12 cellular contexts compared by ENCODE assay signal in the genomic region with DNA sequence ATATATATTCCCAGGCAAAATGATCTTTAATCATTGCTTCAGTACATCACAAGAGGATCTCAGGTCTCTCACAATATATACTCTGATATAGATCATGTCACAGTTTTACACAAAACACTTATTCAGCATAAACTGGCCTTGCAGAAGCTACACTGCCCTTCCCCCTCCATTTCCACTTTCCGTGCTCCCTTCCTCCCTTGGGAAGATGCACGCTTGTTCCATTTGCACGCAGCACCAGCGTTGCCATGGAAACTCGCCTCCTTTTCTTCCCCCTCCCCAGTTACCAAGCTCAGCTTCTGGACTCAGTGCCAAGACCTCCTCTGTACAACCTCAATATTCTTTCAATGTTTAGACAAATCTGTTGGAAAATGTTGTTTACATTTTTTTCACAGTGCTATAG.
A peak's percentile ranks its signal among the peaks of the same experiment; 100 is the strongest.
DNase-seq lines count a peak whose midpoint lies in the region; ATAC-seq and TF ChIP-seq lines count a peak whose summit lies in the region.
"Had no signal": no experiment of that assay in that cellular context is flagged by ENCODE, and none has a peak within 500 bp of the region (broad histone marks: within the 10 kb centered on the region; RNA-seq: fewer than 3 reads in every experiment).

No MANE protein-coding gene starts in this region.

- H3K9me2 ChIP-seq in SK-N-SH: no peaks in the 10 kb centered on the region

- TF ChIP-seq RAD21 in SK-N-SH (IDR thresholded peaks at IDR 0.05; ENCODE audit: low read length): no peak

- H3K36me3 Mint-ChIP-seq in Calu3 (ENCODE audit: insufficient read depth, unreplicated experiment): no peaks in the 10 kb centered on the region
- H3K36me3 Mint-ChIP-seq: naive thymus-derived CD4-positive, alpha-beta T cell had no signal

- ATAC-seq in SK-N-SH treated with all-trans-retinoic acid at 6 μM for 48 hours: no peak
- ATAC-seq in GM21737 (IDR thresholded peaks at IDR 0.05; ENCODE audit: unreplicated experiment): no peak
- ATAC-seq: activated CD4-positive, CD25-positive, alpha-beta regulatory T cell treated with anti-CD3 and anti-CD28 coated beads, Interleukin-2, amount 50 U/mL, for 24 hours; activated naive CD8-positive, alpha-beta T cell treated with anti-CD3 and anti-CD28 coated beads, Interleukin-2, amount 50 U/mL, for 24 hours; naive thymus-derived CD4-positive, alpha-beta T cell had no signal

- H3K4me3 ChIP-seq in SK-N-SH (ENCODE audit: low read depth in 2 of 2, low read length in 1 of 2): peak overlapping the region in 1 of 2 experiments; percentile 12; a peak in 1 of 4 replicates
- H3K4me3 ChIP-seq: transverse colon had no signal

- no peaks in the 10 kb centered on the region for H3F3A ChIP-seq in SK-N-SH (replicated peaks; ENCODE audit: insufficient read depth)

- H3K4me1 Mint-ChIP-seq in Calu3 (ENCODE audit: low read depth, unreplicated experiment): peaks cover 6% of the 10 kb centered on the region
- H3K4me1 Mint-ChIP-seq: activated naive CD8-positive, alpha-beta T cell treated with anti-CD3 and anti-CD28 coated beads, Interleukin-2, amount 50 U/mL, for 24 hours; naive thymus-derived CD4-positive, alpha-beta T cell had no signal

- no peak overlapping the region for H3K27ac Mint-ChIP-seq in Calu3 (ENCODE audit: unreplicated experiment)
- H3K27ac Mint-ChIP-seq: activated naive CD8-positive, alpha-beta T cell treated with anti-CD3 and anti-CD28 coated beads, Interleukin-2, amount 50 U/mL, for 24 hours; naive thymus-derived CD4-positive, alpha-beta T cell had no signal

- WGBS in SK-N-SH (ENCODE audit: low lambda C conversion rate): 35% methylated on average over 5 of the region's 5 CpGs

- intact Hi-C loops in Calu3 (cut with micrococcal nuclease; ENCODE audit: unreplicated experiment): no loop called here

- H3K27me3 ChIP-seq in SK-N-SH (ENCODE audit: insufficient read depth): no peaks in the 10 kb centered on the region
- H3K27me3 ChIP-seq: transverse colon had no signal

- no peak overlapping the region; the same call in 1 of the 2 replicates for H2AFZ ChIP-seq in SK-N-SH (ENCODE audit: low read depth)

- H4K20me1 ChIP-seq in SK-N-SH (ENCODE audit: insufficient read depth): no peaks in the 10 kb centered on the region

- H3K79me2 ChIP-seq in SK-N-SH (ENCODE audit: insufficient read depth): no peaks in the 10 kb centered on the region

- no peak overlapping the region for H3K9ac ChIP-seq in SK-N-SH

- no peak overlapping the region; a peak in 1 of 4 replicates for H3K27ac ChIP-seq in SK-N-SH (ENCODE audit: low read depth in 2 of 2, low read length in 1 of 2)
- H3K27ac ChIP-seq: transverse colon had no signal

- H3K4me3 Mint-ChIP-seq in Calu3 (ENCODE audit: low read depth, unreplicated experiment): no peak overlapping the region
- H3K4me3 Mint-ChIP-seq: activated naive CD8-positive, alpha-beta T cell treated with anti-CD3 and anti-CD28 coated beads, Interleukin-2, amount 50 U/mL, for 24 hours; naive thymus-derived CD4-positive, alpha-beta T cell had no signal

- no peak for TF ChIP-seq EP300 in SK-N-SH (IDR thresholded peaks at IDR 0.05; ENCODE audit: borderline replicate concordance in 1 of 2, low read depth in 1 of 2, low read length in 1 of 2)

- H3K9me3 ChIP-seq in SK-N-SH: no peaks in the 10 kb centered on the region
- H3K9me3 ChIP-seq: transverse colon had no signal

- no peak overlapping the region for H3K4me2 ChIP-seq in SK-N-SH

- no peaks in the 10 kb centered on the region for H3K9me3 Mint-ChIP-seq in Calu3 (ENCODE audit: low read depth, unreplicated experiment)
- H3K9me3 Mint-ChIP-seq: activated naive CD8-positive, alpha-beta T cell treated with anti-CD3 and anti-CD28 coated beads, Interleukin-2, amount 50 U/mL, for 24 hours had no signal

- CTCF ChIA-PET in SK-N-SH (lab: Yijun Ruan, JAX) (interaction anchor here (0.7 to 1.2 kb wide), 2 partner anchors 10 to 47 kb away, joined by 4 read pairs; no protein-coding TSS in a partner anchor), Calu3 (lab: Charles Lee) (no interaction called here)

- H3K4me1 ChIP-seq in SK-N-SH (ENCODE audit: control insufficient read depth in 1 of 2, insufficient read depth in 2 of 2, low read depth in 1 of 2, low read length in 1 of 2): peaks cover 0 to 7% of the 10 kb centered on the region in 2 experiments; a peak in 3 of 4 replicates

- H3K27me3 Mint-ChIP-seq in Calu3 (ENCODE audit: unreplicated experiment): no peaks in the 10 kb centered on the region
- H3K27me3 Mint-ChIP-seq: activated naive CD8-positive, alpha-beta T cell treated with anti-CD3 and anti-CD28 coated beads, Interleukin-2, amount 50 U/mL, for 24 hours had no signal

- TF ChIP-seq CTCF in SK-N-SH (IDR thresholded peaks at IDR 0.05) (no peak), Calu3 (IDR thresholded peaks at IDR 0.05; ENCODE audit: unreplicated experiment) (no peak)

- BruUV-seq in Calu3 (replicated peaks; lab: Mats Ljungman, UMichigan): no TSS peak

- peak; percentile 63 for DNase-seq in SK-N-SH
- DNase-seq in amniotic epithelial cell (ENCODE audit: low read depth): peak; percentile 42
- peak; percentile 17 for DNase-seq in hepatic stellate cell (ENCODE audit: low spot score)
- peak; percentile 73 for DNase-seq in superior temporal gyrus (ENCODE audit: extremely low spot score)
- DNase-seq in NCI-H2196 (lab: John Stamatoyannopoulos, UW; ENCODE audit: unreplicated experiment): no peak
- no peak for DNase-seq in Calu3
- DNase-seq: activated naive CD8-positive, alpha-beta T cell treated with anti-CD3 and anti-CD28 coated beads, Interleukin-2, amount 50 U/mL, for 24 hours; naive thymus-derived CD4-positive, alpha-beta T cell; transverse colon had no signal

- H3K36me3 ChIP-seq in SK-N-SH (replicated peaks in 1 of 2; ENCODE audit: control insufficient read depth in 1 of 2, insufficient read depth in 2 of 2, low read length in 1 of 2): no peaks in the 10 kb centered on the region
- H3K36me3 ChIP-seq: transverse colon had no signal

- POLR2A ChIA-PET in SK-N-SH (lab: Yijun Ruan, JAX): no interaction called here

TF ChIP-seq in SK-N-SH, 30 proteins besides CTCF, POLR2A, EP300 and RAD21:
- no peak for TF ChIP-seq TEAD4 (IDR thresholded peaks at IDR 0.05; ENCODE audit: borderline replicate concordance, insufficient read depth)
- TF ChIP-seq CHD2 (IDR thresholded peaks at IDR 0.05; ENCODE audit: low read length, partially characterized antibody): peak; percentile 86

TF ChIP-seq in SK-N-SH treated with all-trans-retinoic acid at 6 μM for 48 hours, 23 proteins besides CTCF, POLR2A, EP300 and RAD21:
- TF ChIP-seq CSDC2 (CRISPR knock-in tag; IDR thresholded peaks at IDR 0.05): no peak
- no peak for TF ChIP-seq SNAI2 (CRISPR knock-in tag; IDR thresholded peaks at IDR 0.05)
- no peak for TF ChIP-seq TOX (CRISPR knock-in tag; IDR thresholded peaks at IDR 0.05; ENCODE audit: borderline replicate concordance)
- no peak for TF ChIP-seq BACH2 (CRISPR knock-in tag; IDR thresholded peaks at IDR 0.05; ENCODE audit: borderline replicate concordance)
- TF ChIP-seq ZNF565 (CRISPR knock-in tag; conservative IDR thresholded peaks at IDR 0.05; ENCODE audit: low read depth): no peak
- TF ChIP-seq TCF4 (CRISPR knock-in tag; IDR thresholded peaks at IDR 0.05; ENCODE audit: borderline replicate concordance): no peak

Comparison
In these comparisons a context has a peak if more than half of its experiments do, and no peak if none do; other contexts are left out.
1. DNase-seq: peak in SK-N-SH (single experiment), amniotic epithelial cell (single experiment), hepatic stellate cell (single experiment) and superior temporal gyrus (single experiment); none in NCI-H2196 (single experiment) and Calu3 (single experiment).